Comparison of ENCODE assay signal across 14 cellular contexts in the genomic region with DNA sequence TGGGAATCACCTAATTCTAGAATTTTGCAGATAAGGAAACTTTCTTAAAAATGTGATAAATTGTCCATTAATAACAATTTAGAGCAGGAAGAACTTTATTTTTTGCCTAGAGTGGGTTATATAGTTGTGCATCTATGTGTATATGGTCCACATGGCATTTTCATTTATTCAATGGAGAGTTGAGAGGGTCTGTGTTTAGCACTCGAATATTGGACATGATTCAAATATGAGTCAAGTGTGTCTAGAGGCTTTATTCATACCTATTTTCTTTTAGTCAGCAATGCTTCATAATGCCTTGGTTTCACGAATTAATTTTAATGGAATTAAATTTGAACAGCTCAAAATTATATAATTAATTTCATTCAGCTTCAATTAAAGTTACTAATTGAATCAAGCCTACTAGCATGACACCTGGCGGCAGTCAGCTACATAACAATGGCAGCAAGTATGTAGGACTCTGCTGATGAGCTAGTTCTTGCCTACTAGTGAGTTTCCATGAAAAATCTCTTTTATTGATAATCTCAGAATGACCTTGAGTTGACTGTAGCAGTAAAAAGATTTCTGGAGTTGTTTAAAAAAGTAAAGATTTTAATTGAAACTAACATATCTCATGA. TPM values are rescaled to one million over a fixed set of nuclear protein-coding genes. Genes with fewer than 3 reads are reported as not detected.
DNase-seq lines count a peak whose midpoint lies in the region; ATAC-seq, FAIRE-seq and TF ChIP-seq lines count a peak whose summit lies in the region.
"Had no signal": no experiment of that assay in that cellular context is flagged by ENCODE, and none has a peak within 500 bp of the region (broad histone marks: within the 10 kb centered on the region; RNA-seq: fewer than 3 reads in every experiment).

No MANE protein-coding gene starts in this region.

- no peak overlapping the region for H2BK120ac ChIP-seq in mesenchymal stem cell (ENCODE audit: low read depth, low read length)

- no peaks in the 10 kb centered on the region for H3K27me3 ChIP-seq in CD4-positive, CD25-positive, alpha-beta regulatory T cell (ENCODE audit: control insufficient read depth, insufficient read depth, low read length)
- no peaks in the 10 kb centered on the region for H3K27me3 ChIP-seq in Karpas-422 (ENCODE audit: low read length)
- no peaks in the 10 kb centered on the region for H3K27me3 ChIP-seq in adipocyte (replicated peaks; ENCODE audit: control insufficient read depth, insufficient read depth, low read length)
- H3K27me3 ChIP-seq in mesenchymal stem cell (ENCODE audit: control insufficient read depth in 1 of 2, insufficient read depth in 1 of 2, low read length in 2 of 2) = no peaks in the 10 kb centered on the region
- H3K27me3 ChIP-seq: SJSA1 had no signal

- H3K9me3 ChIP-seq in CD4-positive, CD25-positive, alpha-beta regulatory T cell (ENCODE audit: control insufficient read depth in 2 of 2, low read length in 2 of 2) = no peaks in the 10 kb centered on the region
- H3K9me3 ChIP-seq in Karpas-422 (ENCODE audit: low read length) (peaks cover 3% of the 10 kb centered on the region), adipocyte (ENCODE audit: control insufficient read depth, low read length) (no peaks in the 10 kb centered on the region), mesenchymal stem cell (ENCODE audit: control insufficient read depth, low read length) (no peaks in the 10 kb centered on the region)
- H3K9me3 ChIP-seq: SJSA1 had no signal

- H3K4me1 ChIP-seq in CD4-positive, CD25-positive, alpha-beta regulatory T cell (ENCODE audit: control insufficient read depth, insufficient read depth, low read length, poor library complexity, severe bottlenecking) = peaks cover 38% of the 10 kb centered on the region
- H3K4me1 ChIP-seq in Karpas-422 (ENCODE audit: low read length) (no peaks in the 10 kb centered on the region), adipocyte (ENCODE audit: control insufficient read depth, insufficient read depth, low read length) (peaks cover 71% of the 10 kb centered on the region), mesenchymal stem cell (ENCODE audit: control insufficient read depth, insufficient read depth, low read depth, low read length) (no peaks in the 10 kb centered on the region)

- no peaks in the 10 kb centered on the region for H3K9me2 ChIP-seq in Karpas-422 (replicated peaks; ENCODE audit: insufficient read depth, low read length)

- peaks cover 55 to 72% (median 59%) of the 10 kb centered on the region in 4 donors for H3K4me1 Mint-ChIP-seq in CD4-positive, CD25-positive, alpha-beta regulatory T cell

- H3K27ac ChIP-seq in CD4-positive, CD25-positive, alpha-beta regulatory T cell (ENCODE audit: insufficient read depth, low read length, poor library complexity, severe bottlenecking) = no peak overlapping the region
- H3K27ac ChIP-seq in Karpas-422 (ENCODE audit: low read length) = no peak overlapping the region
- H3K27ac ChIP-seq in mesenchymal stem cell (ENCODE audit: low read length, poor library complexity, severe bottlenecking) = no peak overlapping the region
- H3K27ac ChIP-seq: coronary artery, SJSA1 had no signal

- peaks cover 16% of the 10 kb centered on the region for H3K79me1 ChIP-seq in mesenchymal stem cell (replicated peaks; ENCODE audit: low read length, poor library complexity, severe bottlenecking)

- no peaks in the 10 kb centered on the region for H3K9me3 Mint-ChIP-seq in CD4-positive, CD25-positive, alpha-beta regulatory T cell
- H3K9me3 Mint-ChIP-seq: CD14-positive monocyte had no signal

- H2BK12ac ChIP-seq in mesenchymal stem cell (ENCODE audit: low read length in 2 of 2) = no peak overlapping the region

- DNase-seq in CD4-positive, CD25-positive, alpha-beta regulatory T cell = peak in 2 of 3 donors; percentile 9 to 28
- peak; percentile 64 for DNase-seq in Karpas-422
- DNase-seq in adipocyte (ENCODE audit: low read depth) = no peak
- DNase-seq in mesenchymal stem cell = no peak
- no peak for DNase-seq in RCC 7860 (ENCODE audit: low spot score)
- no peak for DNase-seq in left colon
- DNase-seq: activated CD8-positive, alpha-beta memory T cell treated with anti-CD3 and anti-CD28 coated beads for 24 hours; activated naive CD8-positive, alpha-beta T cell treated with anti-CD3 and anti-CD28 coated beads, Interleukin-2, amount 10 ng/mL, durations not matched to agents 7 days and 5 days; NCI-H774 had no signal

- peaks cover 13% of the 10 kb centered on the region for H3K36me3 ChIP-seq in CD4-positive, CD25-positive, alpha-beta regulatory T cell (ENCODE audit: control insufficient read depth, insufficient read depth, low read length)
- no peaks in the 10 kb centered on the region for H3K36me3 ChIP-seq in Karpas-422 (ENCODE audit: insufficient read depth, low read length)
- peaks cover 29% of the 10 kb centered on the region for H3K36me3 ChIP-seq in adipocyte (ENCODE audit: control insufficient read depth, insufficient read depth, low read length, severe bottlenecking)
- H3K36me3 ChIP-seq in mesenchymal stem cell (ENCODE audit: control insufficient read depth in 1 of 2, insufficient read depth in 2 of 2, low read depth in 1 of 2, low read length in 2 of 2) = peaks cover 0 to 30% of the 10 kb centered on the region in 2 experiments

- WGBS in mesenchymal stem cell = 93% methylated on average over 1 of the region's 3 CpGs

- H3K4me2 ChIP-seq in Karpas-422 (ENCODE audit: low read depth, low read length, poor library complexity, severe bottlenecking) = no peak overlapping the region
- no peak overlapping the region for H3K4me2 ChIP-seq in mesenchymal stem cell (ENCODE audit: low read length, poor library complexity, severe bottlenecking)

- no peak overlapping the region for H2BK15ac ChIP-seq in mesenchymal stem cell (ENCODE audit: low read depth, poor library complexity, severe bottlenecking)

- H3K9ac ChIP-seq in Karpas-422 (ENCODE audit: low read length) = no peak overlapping the region
- H3K9ac ChIP-seq in adipocyte (ENCODE audit: low read length) = no peak overlapping the region
- H3K9ac ChIP-seq in mesenchymal stem cell (ENCODE audit: low read length) = no peak overlapping the region

- no peak overlapping the region for H2BK5ac ChIP-seq in mesenchymal stem cell (ENCODE audit: low read depth, low read length, poor library complexity, severe bottlenecking)

- peak; percentile 41 for TF ChIP-seq CTCF in GM12873 (IDR thresholded peaks at IDR 0.05; ENCODE audit: insufficient read depth, low read depth, low read length, missing control alignments)

- H3K18ac ChIP-seq in mesenchymal stem cell (ENCODE audit: low read depth in 1 of 2, low read length in 2 of 2) = no peak overlapping the region

- H4K20me1 ChIP-seq in Karpas-422 (ENCODE audit: insufficient read depth, low read depth, low read length) = no peaks in the 10 kb centered on the region

- intact Hi-C loops in left colon (cut with DNase I, micrococcal nuclease) = no loop called here

- no peak overlapping the region for H3K4me3 Mint-ChIP-seq in CD4-positive, CD25-positive, alpha-beta regulatory T cell
- H3K4me3 Mint-ChIP-seq: activated naive CD8-positive, alpha-beta T cell treated with anti-CD3 and anti-CD28 coated beads, Interleukin-2, amount 10 ng/mL, durations not matched to agents 7 days and 5 days; CD14-positive monocyte had no signal

- H2AK5ac ChIP-seq in mesenchymal stem cell (ENCODE audit: low read length, severe bottlenecking) = no peak overlapping the region

- no peaks in the 10 kb centered on the region for H3K27me3 Mint-ChIP-seq in CD4-positive, CD25-positive, alpha-beta regulatory T cell
- H3K27me3 Mint-ChIP-seq: activated naive CD8-positive, alpha-beta T cell treated with anti-CD3 and anti-CD28 coated beads, Interleukin-2, amount 10 ng/mL, durations not matched to agents 7 days and 5 days had no signal

- H4K8ac ChIP-seq in mesenchymal stem cell (ENCODE audit: low read length) = no peak overlapping the region

- H3K14ac ChIP-seq in mesenchymal stem cell (ENCODE audit: low read length in 2 of 2) = no peak overlapping the region

- H3K27ac Mint-ChIP-seq in CD4-positive, CD25-positive, alpha-beta regulatory T cell = no peak overlapping the region
- H3K27ac Mint-ChIP-seq: activated naive CD8-positive, alpha-beta T cell treated with anti-CD3 and anti-CD28 coated beads, Interleukin-2, amount 10 ng/mL, durations not matched to agents 7 days and 5 days had no signal

- H2AFZ ChIP-seq in Karpas-422 (ENCODE audit: low read length) = no peak overlapping the region
- H2AFZ ChIP-seq in mesenchymal stem cell (ENCODE audit: low read depth, low read length) = no peak overlapping the region

- H3K4ac ChIP-seq in mesenchymal stem cell (ENCODE audit: low read depth in 1 of 2, low read length in 2 of 2) = no peak overlapping the region

- H3K23ac ChIP-seq in mesenchymal stem cell (ENCODE audit: low read length in 2 of 2) = no peak overlapping the region

- peak overlapping the region; percentile 13 for H3K4me3 ChIP-seq in CD4-positive, CD25-positive, alpha-beta regulatory T cell (ENCODE audit: low read depth, low read length)
- H3K4me3 ChIP-seq in Karpas-422 (ENCODE audit: low read length) (no peak overlapping the region), adipocyte (ENCODE audit: low read length) (peak overlapping the region; percentile 8), mesenchymal stem cell (ENCODE audit: insufficient read depth in 1 of 2, low read depth in 1 of 2, low read length in 2 of 2) (no peak overlapping the region)
- H3K4me3 ChIP-seq: coronary artery, SJSA1 had no signal

- H3K36me3 Mint-ChIP-seq in CD4-positive, CD25-positive, alpha-beta regulatory T cell = peaks cover 37% of the 10 kb centered on the region

- H4K91ac ChIP-seq in mesenchymal stem cell (ENCODE audit: low read length) = no peak overlapping the region

- no peaks in the 10 kb centered on the region for H3K79me2 ChIP-seq in Karpas-422 (ENCODE audit: low read length)

- no peak for FAIRE-seq in RCC 7860 (lab: Jason Lieb, UNC)

- no peak for ATAC-seq in CD4-positive, CD25-positive, alpha-beta regulatory T cell (ENCODE audit: low read depth in 2 of 2)
- ATAC-seq in GM21717 (IDR thresholded peaks at IDR 0.05; ENCODE audit: unreplicated experiment) (no peak), left colon (no peak)

RNA-seq across cellular contexts. Expression of a gene that starts 17.7 kb away (rescaled TPM):
- total RNA-seq in CD4-positive, CD25-positive, alpha-beta regulatory T cell = 65.1 TPM
- polyA plus RNA-seq in CD4-positive, CD25-positive, alpha-beta regulatory T cell = 10 to 100 TPM; 68.5 to 99.9 (median 89.9) TPM
- not detected in 2 replicates for total RNA-seq in Karpas-422 (2014; rRNA removed; shearing (Covaris generic); ENCODE audit: low replicate concordance)
- polyA plus RNA-seq in mesenchymal stem cell (2013, experiment 1 of 2) = 19.8 TPM
- 22.1 TPM for polyA plus RNA-seq in mesenchymal stem cell (2013, experiment 2 of 2)
- total RNA-seq in left colon = 10 to 100 TPM in 1 of 2 donors, 1 to 10 TPM in 1; 4.8 to 10.9 TPM

Comparison
In these comparisons a context has a peak if more than half of its experiments do, and no peak if none do; other contexts are left out.
1. DNase-seq: peak in CD4-positive, CD25-positive, alpha-beta regulatory T cell (2 of 3) and Karpas-422 (single experiment); none in adipocyte (single experiment), mesenchymal stem cell (single experiment), RCC 7860 (single experiment) and left colon (0 of 2).
2. H3K4me3 ChIP-seq: peak in CD4-positive, CD25-positive, alpha-beta regulatory T cell (single experiment) and adipocyte (single experiment); none in Karpas-422 (single experiment) and mesenchymal stem cell (0 of 2).